Comparison of ENCODE assay signal across 8 cellular contexts in the genomic region with DNA sequence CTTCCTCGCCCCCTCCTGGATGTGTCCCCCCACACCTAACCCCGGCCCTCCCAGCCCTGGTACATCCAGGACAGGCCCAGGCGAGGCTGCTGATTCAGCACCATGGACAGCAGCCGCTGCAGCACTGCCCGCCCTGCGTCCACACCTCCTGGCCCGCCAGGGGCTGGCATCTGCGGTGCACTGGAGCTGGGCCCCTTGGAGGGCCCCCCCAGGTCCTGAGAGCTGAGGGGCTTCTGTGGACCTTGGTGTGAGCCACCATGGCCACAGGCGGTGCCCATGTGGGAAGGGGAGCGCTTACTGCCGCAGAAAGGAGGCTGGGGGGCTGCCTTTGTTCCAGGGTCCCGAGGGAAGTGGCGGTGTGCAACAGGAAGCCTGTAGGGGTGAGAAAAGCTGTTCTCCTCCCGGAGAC. TPM values are rescaled to one million over a fixed set of nuclear protein-coding genes. Genes with fewer than 3 reads are reported as not detected.
DNase-seq lines count a peak whose midpoint lies in the region; ATAC-seq and TF ChIP-seq lines count a peak whose summit lies in the region.

No MANE protein-coding gene starts in this region.

- DNase-seq in AG04449 (ENCODE audit: low read depth, low spot score) (no peak), HuH-7.5 (ENCODE audit: low spot score) (peak; percentile 82), fibroblast of lung (ENCODE audit: low read depth in 2 of 2) (peak; percentile 7 to 30), psoas muscle (peak in 1 of 2 donors; percentile 42), superior temporal gyrus (ENCODE audit: extremely low spot score) (no peak)
- peak; percentile 54 for DNase-seq in activated CD4-positive, alpha-beta memory T cell treated with anti-CD3 and anti-CD28 coated beads for 36 hours

- H3K36me3 ChIP-seq in fibroblast of lung (ENCODE audit: control insufficient read depth, insufficient read depth, low read length) (no peaks in the 10 kb centered on the region), psoas muscle (ENCODE audit: insufficient read depth in 1 of 2, low read depth in 1 of 2) (no peaks in the 10 kb centered on the region)

- H3K4me1 ChIP-seq in fibroblast of lung (ENCODE audit: control insufficient read depth, extremely low read depth, insufficient read depth, low read length) (no peaks in the 10 kb centered on the region), psoas muscle (no peaks in the 10 kb centered on the region)

- H3K27ac ChIP-seq in fibroblast of lung (ENCODE audit: insufficient read depth, low read length) = no peak overlapping the region
- no peak overlapping the region for H3K27ac ChIP-seq in psoas muscle

- ATAC-seq in psoas muscle (peak; percentile 58 to 64 (median 62)), HG03439 (IDR thresholded peaks at IDR 0.05; ENCODE audit: unreplicated experiment) (no peak), GM21515 (IDR thresholded peaks at IDR 0.05; ENCODE audit: unreplicated experiment) (no peak)

- H3K27me3 ChIP-seq in fibroblast of lung (ENCODE audit: control insufficient read depth, insufficient read depth, low read length) = no peaks in the 10 kb centered on the region
- H3K27me3 ChIP-seq in psoas muscle (ENCODE audit: insufficient read depth in 3 of 3, low read length in 2 of 3) = peaks cover 0 to 36% (median 15%) of the 10 kb centered on the region in 3 donors

- H3K9me3 ChIP-seq in fibroblast of lung (ENCODE audit: control insufficient read depth, insufficient read depth, low read depth, low read length) = no peaks in the 10 kb centered on the region
- H3K9me3 ChIP-seq in psoas muscle = no peaks in the 10 kb centered on the region

- no peaks in the 10 kb centered on the region for H3K79me2 ChIP-seq in fibroblast of lung (ENCODE audit: control insufficient read depth, insufficient read depth, low read length)

- H3K4me1 Mint-ChIP-seq in activated CD4-positive, alpha-beta memory T cell treated with anti-CD3 and anti-CD28 coated beads for 36 hours (ENCODE audit: low read depth) = no peaks in the 10 kb centered on the region

- no peak overlapping the region for H3K4me2 ChIP-seq in fibroblast of lung (ENCODE audit: extremely low read depth, insufficient read depth, low read length)

- peak; percentile 9 for TF ChIP-seq CTCF in AG04449 (IDR thresholded peaks at IDR 0.05; ENCODE audit: insufficient read depth, low read length, missing control alignments)
- TF ChIP-seq CTCF in fibroblast of lung (conservative IDR thresholded peaks at IDR 0.05 in 1 of 2, IDR thresholded peaks at IDR 0.05 in 1 of 2; ENCODE audit: low read depth in 1 of 2, low read length in 2 of 2) = no peak
- TF ChIP-seq CTCF in psoas muscle (IDR thresholded peaks at IDR 0.05) = no peak

- POLR2A ChIA-PET in AG04449 (lab: Yijun Ruan, JAX) = no interaction called here
- POLR2A ChIA-PET in activated CD4-positive, alpha-beta memory T cell treated with anti-CD3 and anti-CD28 coated beads for 36 hours (lab: Charles Lee) = no interaction called here

- H3K27ac Mint-ChIP-seq in activated CD4-positive, alpha-beta memory T cell treated with anti-CD3 and anti-CD28 coated beads for 36 hours = no peak overlapping the region

- intact Hi-C loops in activated CD4-positive, alpha-beta memory T cell treated with anti-CD3 and anti-CD28 coated beads for 36 hours (cut with micrococcal nuclease) = no loop called here
- intact Hi-C loops in psoas muscle (cut with DNase I) = no loop called here

- H3K27me3 Mint-ChIP-seq in activated CD4-positive, alpha-beta memory T cell treated with anti-CD3 and anti-CD28 coated beads for 36 hours = no peaks in the 10 kb centered on the region

- WGBS in psoas muscle, 3 donors = 24 to 33% (median 28%) methylated on average over 12 to 14 of the region's 14 CpGs

- H2AFZ ChIP-seq in fibroblast of lung (ENCODE audit: low read length) = no peak overlapping the region

- H3K4me3 Mint-ChIP-seq in activated CD4-positive, alpha-beta memory T cell treated with anti-CD3 and anti-CD28 coated beads for 36 hours = no peak overlapping the region

- no peaks in the 10 kb centered on the region for H3K9me3 Mint-ChIP-seq in activated CD4-positive, alpha-beta memory T cell treated with anti-CD3 and anti-CD28 coated beads for 36 hours

- H3K4me3 ChIP-seq in AG04449 (ENCODE audit: low read depth, low read length) (no peak overlapping the region), fibroblast of lung (replicated peaks in 1 of 4; ENCODE audit: control extremely low read depth in 1 of 4, insufficient read depth in 1 of 4, low read depth in 3 of 4, low read length in 4 of 4) (no peak overlapping the region), psoas muscle (no peak overlapping the region)

- H3K36me3 Mint-ChIP-seq in activated CD4-positive, alpha-beta memory T cell treated with anti-CD3 and anti-CD28 coated beads for 36 hours = no peaks in the 10 kb centered on the region

- CTCF ChIA-PET in AG04449 (lab: Yijun Ruan, JAX) = no interaction called here
- CTCF ChIA-PET in activated CD4-positive, alpha-beta memory T cell treated with anti-CD3 and anti-CD28 coated beads for 36 hours (lab: Charles Lee) = no interaction called here

- no peak overlapping the region for H3K9ac ChIP-seq in fibroblast of lung (ENCODE audit: insufficient read depth, low read length)

- H4K20me1 ChIP-seq in fibroblast of lung (ENCODE audit: control insufficient read depth, extremely low read depth, insufficient read depth, low read length) = no peaks in the 10 kb centered on the region

RNA-seq across cellular contexts. Expression of gene CACNA1H, which starts 35.9 kb away (rescaled TPM):
- total RNA-seq in activated CD4-positive, alpha-beta memory T cell treated with anti-CD3 and anti-CD28 coated beads for 36 hours = under 1 TPM; 0.26 to 0.61 TPM
- total RNA-seq in fibroblast of lung (0.26 and 1.2 TPM in 2 replicates), psoas muscle (1 to 10 TPM; 2.0 to 5.9 (median 3.0) TPM)
- polyA plus RNA-seq in fibroblast of lung (0.05 and 10.5 TPM in 2 replicates), psoas muscle (1 to 10 TPM; 1.8 to 2.3 (median 2.0) TPM)
- polyA plus RNA-seq in fibroblast of lung (2012) = 0.03 and 20.0 TPM in 2 replicates
- polyA minus RNA-seq in fibroblast of lung (ENCODE audit: low replicate concordance) = 0.11 and 84.6 TPM in 2 replicates

RNA-seq across cellular contexts. Expression of gene TPSG1, which starts 36.3 kb away (rescaled TPM):
- total RNA-seq in activated CD4-positive, alpha-beta memory T cell treated with anti-CD3 and anti-CD28 coated beads for 36 hours = not detected
- total RNA-seq in fibroblast of lung (not detected in 2 replicates), psoas muscle (not detected)
- polyA plus RNA-seq in fibroblast of lung (not detected in 2 replicates), psoas muscle (under 1 TPM in 1 of 3 donors, not detected in 2; 0.08 TPM)
- 0.12 TPM in 1 of 2 replicates, not detected in the other for polyA plus RNA-seq in fibroblast of lung (2012)
- polyA minus RNA-seq in fibroblast of lung (ENCODE audit: low replicate concordance) = not detected in 2 replicates

RNA-seq across cellular contexts. Expression of gene TPSB2, which starts 41.2 kb away (rescaled TPM):
- total RNA-seq in activated CD4-positive, alpha-beta memory T cell treated with anti-CD3 and anti-CD28 coated beads for 36 hours = not detected
- total RNA-seq in fibroblast of lung (not detected in 2 replicates), psoas muscle (10 to 100 TPM in 1 of 4 donors, 1 to 10 TPM in 3; 3.2 to 14.2 (median 4.6) TPM)
- polyA plus RNA-seq in fibroblast of lung (not detected in 2 replicates), psoas muscle (1 to 10 TPM; 1.9 to 6.1 (median 2.7) TPM)
- polyA plus RNA-seq in fibroblast of lung (2012) = not detected in 2 replicates
- not detected in 2 replicates for polyA minus RNA-seq in fibroblast of lung (ENCODE audit: low replicate concordance)

RNA-seq across cellular contexts. Expression of gene TPSAB1, which starts 51.7 kb away (rescaled TPM):
- total RNA-seq in activated CD4-positive, alpha-beta memory T cell treated with anti-CD3 and anti-CD28 coated beads for 36 hours = not detected
- not detected in 2 replicates for total RNA-seq in fibroblast of lung
- not detected in 2 replicates for polyA plus RNA-seq in fibroblast of lung
- polyA plus RNA-seq in fibroblast of lung (2012) = not detected in 2 replicates
- polyA minus RNA-seq in fibroblast of lung (ENCODE audit: low replicate concordance) = not detected in 2 replicates
- total RNA-seq in psoas muscle = 1 to 10 TPM; 1.3 to 8.9 (median 6.0) TPM
- 1 to 10 TPM; 1.6 to 5.0 (median 2.6) TPM for polyA plus RNA-seq in psoas muscle

Comparison
In these comparisons a context has a peak if more than half of its experiments do, and no peak if none do; other contexts are left out.
1. DNase-seq: peak in HuH-7.5 (single experiment), activated CD4-positive, alpha-beta memory T cell treated with anti-CD3 and anti-CD28 coated beads for 36 hours (single experiment) and fibroblast of lung (2 of 2); none in AG04449 (single experiment) and superior temporal gyrus (single experiment).
2. ATAC-seq: peak in psoas muscle (4 of 4); none in HG03439 (single experiment) and GM21515 (single experiment).